ENCODE assay signal across 8 cellular contexts in the genomic region with DNA sequence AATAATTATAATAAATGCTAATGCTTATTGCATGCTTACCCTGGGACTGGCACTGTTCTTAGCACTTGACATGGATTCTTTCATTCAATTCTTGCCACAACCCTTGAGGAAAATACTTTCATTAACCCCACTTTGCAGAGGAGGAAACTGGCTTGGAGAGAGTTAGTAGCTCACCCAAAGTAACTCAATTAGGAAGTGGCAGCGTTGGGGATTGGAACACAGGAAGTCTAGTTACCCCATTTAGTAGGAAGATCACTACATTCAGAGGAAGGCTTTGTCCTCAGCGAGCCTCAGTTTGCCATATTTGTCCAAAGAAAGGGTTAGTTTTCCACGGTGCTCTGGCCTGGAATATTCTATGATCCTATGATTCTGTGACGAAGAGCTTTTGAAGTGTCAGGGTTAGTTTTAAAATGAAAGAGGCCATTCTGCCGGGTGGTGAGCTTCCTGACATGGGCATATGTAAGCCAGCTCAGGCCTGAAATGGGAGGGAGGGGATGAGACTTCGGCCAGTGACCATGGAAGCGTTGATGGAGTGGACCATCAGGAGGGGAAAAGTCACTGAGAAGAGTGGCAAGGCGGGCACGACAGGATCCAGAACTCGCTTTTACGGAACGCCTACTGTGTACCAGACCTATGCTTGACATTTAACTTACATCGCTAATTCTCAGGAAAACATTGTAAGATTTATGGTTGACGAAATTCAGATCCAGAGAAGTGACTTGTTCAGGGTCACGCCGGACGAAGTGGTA. TPM values are rescaled to one million over a fixed set of nuclear protein-coding genes. Genes with fewer than 3 reads are reported as not detected.
DNase-seq lines count a peak whose midpoint lies in the region; ATAC-seq, FAIRE-seq and TF ChIP-seq lines count a peak whose summit lies in the region.

No MANE protein-coding gene starts in this region.

- no peak for ATAC-seq in activated T-cell treated with anti-CD3 and anti-CD28 coated beads, Interleukin-2, amount 50 U/mL, for 4 hours
- ATAC-seq in thoracic aorta (ENCODE audit: insufficient number of reproducible peaks, low FRiP score, low read depth) (no peak), HG02763 (IDR thresholded peaks at IDR 0.05; ENCODE audit: unreplicated experiment) (no peak), GM19023 (IDR thresholded peaks at IDR 0.05; ENCODE audit: unreplicated experiment) (no peak)

- POLR2A ChIA-PET in activated CD4-positive, alpha-beta memory T cell treated with anti-CD3 and anti-CD28 coated beads, Interleukin-2, amount 10 ng/mL, durations not matched to agents 7 days and 5 days (lab: Charles Lee), result interaction anchor here (0.6 to 3.2 kb wide), 6 partner anchors 41 to 516 kb away, joined by 3 to 16 read pairs (median 4); a partner anchor contains a TSS

- no peaks in the 10 kb centered on the region for H3K9me3 ChIP-seq in kidney (ENCODE audit: control insufficient read depth in 1 of 2, low read length in 2 of 2)
- no peaks in the 10 kb centered on the region for H3K9me3 ChIP-seq in thoracic aorta

- peak overlapping the region; percentile 58 to 90 for H3K4me3 ChIP-seq in kidney (ENCODE audit: low read length in 2 of 2)
- peak overlapping the region; percentile 98 for H3K4me3 ChIP-seq in thoracic aorta

- H3K36me3 ChIP-seq in kidney (ENCODE audit: control insufficient read depth in 1 of 2, insufficient read depth in 2 of 2, low read length in 2 of 2) (no peaks in the 10 kb centered on the region), thoracic aorta (no peaks in the 10 kb centered on the region)

- intact Hi-C loops in kidney (cut with DNase I), result no loop called here

- no peak for FAIRE-seq in kidney (lab: Jason Lieb, UNC)

- H3K4me3 Mint-ChIP-seq in activated T-cell treated with anti-CD3 and anti-CD28 coated beads, Interleukin-2, amount 50 U/mL, for 4 hours, result peak overlapping the region; percentile 86
- peak overlapping the region; percentile 89 for H3K4me3 Mint-ChIP-seq in activated CD4-positive, alpha-beta memory T cell treated with anti-CD3 and anti-CD28 coated beads, Interleukin-2, amount 10 ng/mL, durations not matched to agents 7 days and 5 days

- H3K36me3 Mint-ChIP-seq in activated T-cell treated with anti-CD3 and anti-CD28 coated beads, Interleukin-2, amount 50 U/mL, for 4 hours (ENCODE audit: insufficient read depth), result no peaks in the 10 kb centered on the region
- peaks cover 3% of the 10 kb centered on the region for H3K36me3 Mint-ChIP-seq in activated CD4-positive, alpha-beta memory T cell treated with anti-CD3 and anti-CD28 coated beads, Interleukin-2, amount 10 ng/mL, durations not matched to agents 7 days and 5 days (ENCODE audit: low read depth)

- H3K27ac Mint-ChIP-seq in activated CD4-positive, alpha-beta memory T cell treated with anti-CD3 and anti-CD28 coated beads, Interleukin-2, amount 10 ng/mL, durations not matched to agents 7 days and 5 days, result peak overlapping the region; percentile 82

- CTCF ChIA-PET in activated CD4-positive, alpha-beta memory T cell treated with anti-CD3 and anti-CD28 coated beads, Interleukin-2, amount 10 ng/mL, durations not matched to agents 7 days and 5 days (lab: Charles Lee), result interaction anchor here (0.9 to 11.3 kb wide), 4 partner anchors 28 to 317 kb away, joined by 3 to 284 read pairs (median 4); a partner anchor contains a TSS

- peak overlapping the region; percentile 82 to 84 for H3K27ac ChIP-seq in kidney (ENCODE audit: low read depth in 2 of 2, low read length in 2 of 2)
- H3K27ac ChIP-seq in thoracic aorta, result peak overlapping the region; percentile 17 to 63

- H3K4me1 ChIP-seq in kidney (ENCODE audit: control insufficient read depth in 1 of 2, insufficient read depth in 1 of 2, low read depth in 1 of 2, low read length in 2 of 2) (peaks cover 6 to 14% of the 10 kb centered on the region in 2 donors), thoracic aorta (ENCODE audit: control insufficient read depth in 1 of 2, low read depth in 2 of 2) (peaks cover 18 to 48% of the 10 kb centered on the region in 2 donors)

- DNase-seq in activated T-cell treated with anti-CD3 and anti-CD28 coated beads, Interleukin-2, amount 50 U/mL, for 4 hours, result no peak
- DNase-seq in activated T-cell treated with anti-CD3 and anti-CD28 coated beads for 4 hours, result no peak
- no peak for DNase-seq in activated CD4-positive, alpha-beta memory T cell treated with anti-CD3 and anti-CD28 coated beads, Interleukin-2, amount 10 ng/mL, durations not matched to agents 7 days and 5 days
- no peak for DNase-seq in kidney
- no peak for DNase-seq in thoracic aorta (ENCODE audit: low spot score)
- no peak for DNase-seq in SIG-M5 treated with dmso at 0.1 percent for 504 hours (lab: John Stamatoyannopoulos, UW; ENCODE audit: unreplicated experiment)

- peaks cover 3% of the 10 kb centered on the region for H3K9me3 Mint-ChIP-seq in activated T-cell treated with anti-CD3 and anti-CD28 coated beads, Interleukin-2, amount 50 U/mL, for 4 hours
- H3K9me3 Mint-ChIP-seq in activated CD4-positive, alpha-beta memory T cell treated with anti-CD3 and anti-CD28 coated beads, Interleukin-2, amount 10 ng/mL, durations not matched to agents 7 days and 5 days, result no peaks in the 10 kb centered on the region

- H3K9ac ChIP-seq in kidney (ENCODE audit: low read length in 2 of 2), result peak overlapping the region in 1 of 2 donors; percentile 87

- H3K27me3 ChIP-seq in thoracic aorta (replicated peaks; ENCODE audit: insufficient read depth), result no peaks in the 10 kb centered on the region

- H3K27me3 Mint-ChIP-seq in activated T-cell treated with anti-CD3 and anti-CD28 coated beads, Interleukin-2, amount 50 U/mL, for 4 hours (ENCODE audit: low read depth), result no peaks in the 10 kb centered on the region
- H3K27me3 Mint-ChIP-seq in activated CD4-positive, alpha-beta memory T cell treated with anti-CD3 and anti-CD28 coated beads, Interleukin-2, amount 10 ng/mL, durations not matched to agents 7 days and 5 days, result no peaks in the 10 kb centered on the region

- TF ChIP-seq CTCF in kidney (IDR thresholded peaks at IDR 0.05; ENCODE audit: borderline replicate concordance, extremely low read depth, insufficient read depth) (no peak), thoracic aorta (IDR thresholded peaks at IDR 0.05) (no peak)

- H3K4me1 Mint-ChIP-seq in activated T-cell treated with anti-CD3 and anti-CD28 coated beads, Interleukin-2, amount 50 U/mL, for 4 hours (ENCODE audit: low read depth), result peaks cover 55% of the 10 kb centered on the region
- H3K4me1 Mint-ChIP-seq in activated CD4-positive, alpha-beta memory T cell treated with anti-CD3 and anti-CD28 coated beads, Interleukin-2, amount 10 ng/mL, durations not matched to agents 7 days and 5 days, result peaks cover 58% of the 10 kb centered on the region

RNA-seq across cellular contexts. Expression of a gene that starts 28.2 kb away (rescaled TPM):
- total RNA-seq in activated T-cell treated with anti-CD3 and anti-CD28 coated beads, Interleukin-2, amount 50 U/mL, for 4 hours, result 10 to 100 TPM; 64.3 to 66.3 (median 65.8) TPM
- 10 to 100 TPM; 95.0 to 97.6 TPM for total RNA-seq in activated CD4-positive, alpha-beta memory T cell treated with anti-CD3 and anti-CD28 coated beads, Interleukin-2, amount 10 ng/mL, durations not matched to agents 7 days and 5 days
- 38.8 TPM for total RNA-seq in kidney
- 9.9 TPM for polyA plus RNA-seq in kidney (ENCODE audit: insufficient read depth, low read depth, low replicate concordance)
- total RNA-seq in thoracic aorta, result 10 to 100 TPM; 26.7 to 37.8 TPM
